18 cellular contexts compared by ENCODE assay signal in the genomic region with DNA sequence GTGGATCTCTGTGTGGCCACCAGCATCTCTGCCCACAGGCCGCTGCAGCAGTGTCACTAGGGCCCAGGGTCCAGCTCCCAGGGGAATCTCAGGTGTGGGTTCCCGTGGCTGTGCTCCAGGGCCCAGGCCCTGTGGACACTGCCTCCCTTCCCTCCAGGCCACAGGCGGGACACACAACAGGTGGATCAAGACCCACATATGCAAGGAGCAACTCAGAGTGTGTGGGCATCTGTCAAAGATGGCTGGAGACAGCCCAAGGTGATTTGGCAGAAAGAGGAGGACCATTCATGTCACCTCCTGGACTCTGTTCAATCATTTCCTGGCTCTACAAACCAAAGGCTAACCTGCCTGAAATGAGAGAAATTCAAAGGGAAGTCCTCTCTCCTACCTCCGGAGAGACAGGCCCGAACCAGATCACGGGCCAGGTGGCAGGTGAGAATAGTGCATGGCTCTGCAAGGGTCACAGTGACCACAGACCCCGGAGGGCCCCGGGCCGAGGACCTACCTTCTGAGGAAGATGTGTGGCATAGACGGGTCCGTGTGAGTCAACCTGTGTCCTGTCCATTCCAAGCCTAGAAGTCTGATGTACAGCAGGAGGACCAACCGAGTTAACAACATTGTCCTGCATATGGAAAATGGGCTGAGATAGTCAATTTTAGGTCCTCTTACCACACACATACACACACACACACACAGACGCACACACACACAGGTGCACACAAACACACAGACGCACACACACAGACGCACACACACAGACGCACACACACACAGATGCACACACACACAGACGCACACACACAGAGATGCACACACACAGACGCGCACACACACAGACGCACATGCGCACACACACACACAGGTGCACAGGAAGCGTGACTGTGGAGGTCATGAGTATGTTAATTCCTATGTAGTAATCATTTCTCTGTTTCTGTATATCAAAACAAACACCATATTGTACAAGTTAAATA.
DNase-seq lines count a peak whose midpoint lies in the region; ATAC-seq and TF ChIP-seq lines count a peak whose summit lies in the region.
"Had no signal": no experiment of that assay in that cellular context is flagged by ENCODE, and none has a peak within 500 bp of the region (broad histone marks: within the 10 kb centered on the region; RNA-seq: fewer than 3 reads in every experiment).

No MANE protein-coding gene starts in this region.

- WGBS in heart right ventricle, 2 donors = 89 to 91% methylated on average over 22 of the region's 22 CpGs
- WGBS in adrenal gland, 4 donors = 79 to 86% (median 83%) methylated on average over 17 to 22 of the region's 22 CpGs
- 78 to 93% methylated on average over 21 to 22 of the region's 22 CpGs for WGBS in upper lobe of left lung, 2 donors

- H3K4me3 Mint-ChIP-seq in nephron progenitor cell = no peak overlapping the region
- H3K4me3 Mint-ChIP-seq in activated CD8-positive, alpha-beta T cell treated with anti-CD3 and anti-CD28 coated beads, Interleukin-2, amount 10 ng/mL, durations not matched to agents 7 days and 5 days = no peak overlapping the region
- H3K4me3 Mint-ChIP-seq: activated CD4-positive, alpha-beta T cell treated with anti-CD3 and anti-CD28 coated beads, Interleukin-2, amount 10 ng/mL, durations not matched to agents 24 days and 14 days; activated naive CD8-positive, alpha-beta T cell treated with anti-CD3 and anti-CD28 coated beads, Interleukin-2, amount 10 ng/mL, durations not matched to agents 7 days and 5 days; brain had no signal

- no peaks in the 10 kb centered on the region for H3K4me1 Mint-ChIP-seq in nephron progenitor cell
- no peaks in the 10 kb centered on the region for H3K4me1 Mint-ChIP-seq in activated CD8-positive, alpha-beta T cell treated with anti-CD3 and anti-CD28 coated beads, Interleukin-2, amount 10 ng/mL, durations not matched to agents 7 days and 5 days (ENCODE audit: low read depth)
- H3K4me1 Mint-ChIP-seq: activated CD4-positive, alpha-beta T cell treated with anti-CD3 and anti-CD28 coated beads, Interleukin-2, amount 10 ng/mL, durations not matched to agents 24 days and 14 days; activated naive CD8-positive, alpha-beta T cell treated with anti-CD3 and anti-CD28 coated beads, Interleukin-2, amount 10 ng/mL, durations not matched to agents 7 days and 5 days; brain had no signal

- no peak for ATAC-seq in heart right ventricle
- ATAC-seq in upper lobe of left lung (ENCODE audit: low FRiP score in 2 of 2) = no peak
- no peak for ATAC-seq in activated CD8-positive, alpha-beta T cell treated with anti-CD3 and anti-CD28 coated beads, Interleukin-2, amount 10 ng/mL, durations not matched to agents 7 days and 5 days
- no peak for ATAC-seq in HG03280 (IDR thresholded peaks at IDR 0.05; ENCODE audit: unreplicated experiment)

- no peaks in the 10 kb centered on the region for H3K9me3 Mint-ChIP-seq in nephron progenitor cell
- H3K9me3 Mint-ChIP-seq in activated CD8-positive, alpha-beta T cell treated with anti-CD3 and anti-CD28 coated beads, Interleukin-2, amount 10 ng/mL, durations not matched to agents 7 days and 5 days (ENCODE audit: insufficient read depth) = no peaks in the 10 kb centered on the region
- H3K9me3 Mint-ChIP-seq: activated CD4-positive, alpha-beta T cell treated with anti-CD3 and anti-CD28 coated beads, Interleukin-2, amount 10 ng/mL, durations not matched to agents 24 days and 14 days; activated naive CD8-positive, alpha-beta T cell treated with anti-CD3 and anti-CD28 coated beads, Interleukin-2, amount 10 ng/mL, durations not matched to agents 7 days and 5 days had no signal

- no peak for TF ChIP-seq EP300 in upper lobe of left lung (IDR thresholded peaks at IDR 0.05)

- H3K27ac Mint-ChIP-seq in nephron progenitor cell = peak overlapping the region; percentile 50
- no peak overlapping the region for H3K27ac Mint-ChIP-seq in activated CD8-positive, alpha-beta T cell treated with anti-CD3 and anti-CD28 coated beads, Interleukin-2, amount 10 ng/mL, durations not matched to agents 7 days and 5 days
- H3K27ac Mint-ChIP-seq: activated naive CD8-positive, alpha-beta T cell treated with anti-CD3 and anti-CD28 coated beads, Interleukin-2, amount 10 ng/mL, durations not matched to agents 7 days and 5 days; brain had no signal

- H3K4me1 ChIP-seq in heart right ventricle = no peaks in the 10 kb centered on the region
- no peaks in the 10 kb centered on the region for H3K4me1 ChIP-seq in adrenal gland (replicated peaks in 1 of 2)
- no peaks in the 10 kb centered on the region for H3K4me1 ChIP-seq in upper lobe of left lung
- H3K4me1 ChIP-seq: parathyroid adenoma had no signal

- no peaks in the 10 kb centered on the region for H3K36me3 Mint-ChIP-seq in nephron progenitor cell (ENCODE audit: low read depth)
- no peaks in the 10 kb centered on the region for H3K36me3 Mint-ChIP-seq in activated CD8-positive, alpha-beta T cell treated with anti-CD3 and anti-CD28 coated beads, Interleukin-2, amount 10 ng/mL, durations not matched to agents 7 days and 5 days (ENCODE audit: low read depth)
- H3K36me3 Mint-ChIP-seq: activated naive CD8-positive, alpha-beta T cell treated with anti-CD3 and anti-CD28 coated beads, Interleukin-2, amount 10 ng/mL, durations not matched to agents 7 days and 5 days had no signal

- POLR2A ChIA-PET in activated CD8-positive, alpha-beta T cell treated with anti-CD3 and anti-CD28 coated beads, Interleukin-2, amount 10 ng/mL, durations not matched to agents 7 days and 5 days (lab: Charles Lee) = no interaction called here

- H3K27me3 Mint-ChIP-seq in nephron progenitor cell (ENCODE audit: low read depth, poor library complexity) = peaks cover 30% of the 10 kb centered on the region
- no peaks in the 10 kb centered on the region for H3K27me3 Mint-ChIP-seq in activated CD8-positive, alpha-beta T cell treated with anti-CD3 and anti-CD28 coated beads, Interleukin-2, amount 10 ng/mL, durations not matched to agents 7 days and 5 days (ENCODE audit: low read depth)
- H3K27me3 Mint-ChIP-seq: activated CD4-positive, alpha-beta T cell treated with anti-CD3 and anti-CD28 coated beads, Interleukin-2, amount 10 ng/mL, durations not matched to agents 24 days and 14 days; brain had no signal

- CTCF ChIA-PET in activated CD8-positive, alpha-beta T cell treated with anti-CD3 and anti-CD28 coated beads, Interleukin-2, amount 10 ng/mL, durations not matched to agents 7 days and 5 days (lab: Charles Lee) = no interaction called here

- H3K27me3 ChIP-seq in heart right ventricle (peaks cover 0 to 29% (median 7%) of the 10 kb centered on the region in 7 donors), adrenal gland (no peaks in the 10 kb centered on the region), upper lobe of left lung (no peaks in the 10 kb centered on the region)

- intact Hi-C loops in cardiac septum (cut with DNase I) (no loop called here), heart right ventricle (cut with DNase I) (no loop called here), adrenal gland (cut with DNase I) (no loop called here)

- peaks cover 0 to 6% (median 0%) of the 10 kb centered on the region in 11 donors for H3K9me3 ChIP-seq in heart right ventricle
- H3K9me3 ChIP-seq in adrenal gland (replicated peaks in 1 of 3) = no peaks in the 10 kb centered on the region
- no peaks in the 10 kb centered on the region for H3K9me3 ChIP-seq in upper lobe of left lung

- H3K36me3 ChIP-seq in heart right ventricle (no peaks in the 10 kb centered on the region), adrenal gland (replicated peaks in 1 of 2) (no peaks in the 10 kb centered on the region), upper lobe of left lung (no peaks in the 10 kb centered on the region)

- no peak for TF ChIP-seq CTCF in heart right ventricle (IDR thresholded peaks at IDR 0.05)
- TF ChIP-seq CTCF in adrenal gland (IDR thresholded peaks at IDR 0.05) = no peak
- TF ChIP-seq CTCF in nephron progenitor cell (IDR thresholded peaks at IDR 0.05) = no peak
- TF ChIP-seq CTCF in upper lobe of left lung (IDR thresholded peaks at IDR 0.05) = no peak

- H3K27ac ChIP-seq in heart right ventricle = no peak overlapping the region
- no peak overlapping the region for H3K27ac ChIP-seq in adrenal gland
- H3K27ac ChIP-seq in upper lobe of left lung = no peak overlapping the region
- H3K27ac ChIP-seq: C4-2B, epithelial cell of prostate, parathyroid adenoma had no signal

- TF ChIP-seq POLR2A in adrenal gland (IDR thresholded peaks at IDR 0.05) (no peak), upper lobe of left lung (IDR thresholded peaks at IDR 0.05) (no peak)

- peak; percentile 59 for DNase-seq in cardiac septum (ENCODE audit: low spot score)
- DNase-seq in heart right ventricle = no peak
- DNase-seq in adrenal gland = peak in 6 of 7 donors; percentile 1 to 27 (median 4)
- DNase-seq in nephron progenitor cell = no peak
- DNase-seq in upper lobe of left lung = peak; percentile 14 to 50
- DNase-seq in activated CD8-positive, alpha-beta T cell treated with anti-CD3 and anti-CD28 coated beads, Interleukin-2, amount 10 ng/mL, durations not matched to agents 7 days and 5 days = no peak
- no peak for DNase-seq in activated CD4-positive, alpha-beta T cell treated with anti-CD3 and anti-CD28 coated beads for 48 hours
- DNase-seq: ACHN; activated CD4-positive, alpha-beta T cell treated with anti-CD3 and anti-CD28 coated beads, Interleukin-2, amount 10 ng/mL, durations not matched to agents 24 days and 14 days; activated naive CD8-positive, alpha-beta T cell treated with anti-CD3 and anti-CD28 coated beads, Interleukin-2, amount 10 ng/mL, durations not matched to agents 7 days and 5 days; activated T-cell treated with anti-CD3 and anti-CD28 coated beads, Interleukin-2, amount 50 U/mL, for 48 hours; foreskin melanocyte; NCI-H1436 treated with DMSO at 0.1 percent for 48 hours had no signal

- H3K4me3 ChIP-seq in heart right ventricle (no peak overlapping the region), adrenal gland (no peak overlapping the region), upper lobe of left lung (no peak overlapping the region)

Comparison
In these comparisons a context has a peak if more than half of its experiments do, and no peak if none do; other contexts are left out.
1. DNase-seq: peak in cardiac septum (single experiment), adrenal gland (6 of 7) and upper lobe of left lung (2 of 2); none in heart right ventricle (0 of 2), nephron progenitor cell (single experiment), activated CD8-positive, alpha-beta T cell treated with anti-CD3 and anti-CD28 coated beads, Interleukin-2, amount 10 ng/mL, durations not matched to agents 7 days and 5 days (single experiment) and activated CD4-positive, alpha-beta T cell treated with anti-CD3 and anti-CD28 coated beads for 48 hours (single experiment).